In genomic region chr19:35089554-35089953, GRCh38 we compare ENCODE assay signal across 19 cellular contexts. TPM values are rescaled to one million over a fixed set of nuclear protein-coding genes. Genes with fewer than 3 reads are reported as not detected.
DNase-seq lines count a peak whose midpoint lies in the region; ATAC-seq and TF ChIP-seq lines count a peak whose summit lies in the region.
"Had no signal": no experiment of that assay in that cellular context is flagged by ENCODE, and none has a peak within 500 bp of the region (broad histone marks: within the 10 kb centered on the region; RNA-seq: fewer than 3 reads in every experiment).

No MANE protein-coding gene starts in this region.

- BruUV-seq in Calu3 (replicated peaks; lab: Mats Ljungman, UMichigan), result no TSS peak
- no TSS peak for BruUV-seq in OCI-LY7 (replicated peaks; lab: Mats Ljungman, UMichigan)

- no peaks in the 10 kb centered on the region for H3K9me3 Mint-ChIP-seq in Calu3 (ENCODE audit: low read depth, unreplicated experiment)
- H3K9me3 Mint-ChIP-seq: CD4-positive, CD25-positive, alpha-beta regulatory T cell; CD8-positive, alpha-beta memory T cell; IgD-negative memory B cell had no signal

- ATAC-seq in left lobe of liver (peak; percentile 49), HG03135 (IDR thresholded peaks at IDR 0.05; ENCODE audit: unreplicated experiment) (no peak), lower lobe of right lung (no peak)

- H4K20me1 ChIP-seq in OCI-LY7 (ENCODE audit: insufficient read depth, low read length), result no peaks in the 10 kb centered on the region

- H3K9me3 ChIP-seq in OCI-LY7 (ENCODE audit: low read length), result no peaks in the 10 kb centered on the region
- H3K9me3 ChIP-seq in lower lobe of right lung, result no peaks in the 10 kb centered on the region
- H3K9me3 ChIP-seq: BE2C, Caco-2 had no signal

- peak overlapping the region; percentile 89; the same call in 1 of the 2 replicates for H2AFZ ChIP-seq in OCI-LY7 (ENCODE audit: low read length)

- H3K27ac ChIP-seq in OCI-LY7 (ENCODE audit: low read depth, low read length, poor library complexity, severe bottlenecking) (peak overlapping the region; percentile 99), lower lobe of right lung (no peak overlapping the region)

- POLR2A ChIA-PET in OCI-LY7 (lab: Charles Lee), result interaction anchor here (0.6 to 1.6 kb wide), 4 partner anchors 9 to 241 kb away, joined by 3 to 13 read pairs (median 5); no protein-coding TSS in a partner anchor

- peaks cover 17% of the 10 kb centered on the region for H3K27me3 ChIP-seq in lower lobe of right lung (ENCODE audit: low read depth)
- H3K27me3 ChIP-seq: BE2C had no signal

- H3K27ac Mint-ChIP-seq in Calu3 (ENCODE audit: unreplicated experiment), result peak overlapping the region; percentile 48
- H3K27ac Mint-ChIP-seq: CD4-positive, CD25-positive, alpha-beta regulatory T cell; CD8-positive, alpha-beta memory T cell had no signal

- no peak for TF ChIP-seq CTCF in Calu3 (IDR thresholded peaks at IDR 0.05; ENCODE audit: unreplicated experiment)
- no peak for TF ChIP-seq CTCF in OCI-LY7 (conservative IDR thresholded peaks at IDR 0.05; ENCODE audit: low read length)
- TF ChIP-seq CTCF in lower lobe of right lung (IDR thresholded peaks at IDR 0.05), result no peak

- intact Hi-C loops in Calu3 (cut with micrococcal nuclease; ENCODE audit: unreplicated experiment) (no loop called here), OCI-LY7 (cut with micrococcal nuclease; ENCODE audit: unreplicated experiment) (no loop called here), lower lobe of right lung (cut with DNase I) (no loop called here)

- no peak overlapping the region for H3K4me3 ChIP-seq in OCI-LY7 (ENCODE audit: low read depth, low read length, poor library complexity, severe bottlenecking)
- no peak overlapping the region for H3K4me3 ChIP-seq in lower lobe of right lung
- H3K4me3 ChIP-seq: GM23248 had no signal

- H3K4me2 ChIP-seq in OCI-LY7 (ENCODE audit: low read length), result no peak overlapping the region

- CTCF ChIA-PET in Calu3 (lab: Charles Lee) (interaction anchor here (1.2 kb wide), 1 partner anchor 27 kb away, joined by 4 read pairs; no protein-coding TSS in a partner anchor), OCI-LY7 (lab: Charles Lee; ENCODE audit: unreplicated experiment) (interaction anchor here (0.6 to 2.7 kb wide), 4 partner anchors 20 to 34 kb away, joined by 3 to 19 read pairs (median 8); no protein-coding TSS in a partner anchor)

- no peaks in the 10 kb centered on the region for H3K79me2 ChIP-seq in OCI-LY7 (ENCODE audit: insufficient read depth, low read depth, low read length)

- no peaks in the 10 kb centered on the region for H3K27me3 Mint-ChIP-seq in Calu3 (ENCODE audit: unreplicated experiment)

- DNase-seq in Calu3, result no peak
- no peak for DNase-seq in OCI-LY7 (ENCODE audit: low spot score)
- DNase-seq in left lobe of liver (ENCODE audit: low spot score), result no peak
- DNase-seq in lower lobe of right lung, result no peak
- DNase-seq: BE2C; Caco-2; CD4-positive, CD25-positive, alpha-beta regulatory T cell; CD8-positive, alpha-beta memory T cell; DMS153; DMS79; GDM1; GM23248; H7; Karpas-422; KBM-7 had no signal

- no peaks in the 10 kb centered on the region for H3K36me3 ChIP-seq in OCI-LY7 (ENCODE audit: insufficient read depth, low read length)
- H3K36me3 ChIP-seq in lower lobe of right lung, result no peaks in the 10 kb centered on the region
- H3K36me3 ChIP-seq: BE2C had no signal

- peaks cover 38% of the 10 kb centered on the region for H3K4me1 Mint-ChIP-seq in Calu3 (ENCODE audit: low read depth, unreplicated experiment)

- peaks cover 67% of the 10 kb centered on the region for H3K4me1 ChIP-seq in OCI-LY7 (ENCODE audit: insufficient read depth, low read length, poor library complexity, severe bottlenecking)
- peaks cover 10% of the 10 kb centered on the region for H3K4me1 ChIP-seq in lower lobe of right lung

- peak overlapping the region; percentile 46 for H3K4me3 Mint-ChIP-seq in Calu3 (ENCODE audit: low read depth, unreplicated experiment)
- H3K4me3 Mint-ChIP-seq: CD4-positive, CD25-positive, alpha-beta regulatory T cell had no signal

- H3K9me2 ChIP-seq in OCI-LY7 (ENCODE audit: insufficient read depth, low read length), result no peaks in the 10 kb centered on the region

- H3K36me3 Mint-ChIP-seq in Calu3 (ENCODE audit: insufficient read depth, unreplicated experiment), result peaks cover 9% of the 10 kb centered on the region
- H3K36me3 Mint-ChIP-seq: CD4-positive, CD25-positive, alpha-beta regulatory T cell; CD8-positive, alpha-beta memory T cell had no signal

RNA-seq across cellular contexts. Expression of gene FXYD3, which starts 26.1 kb away (rescaled TPM):
- total RNA-seq in Calu3 (2022) (183 and 291 TPM in 2 replicates), OCI-LY7 (2022) (0.88 TPM in 1 of 2 replicates, not detected in the other), left lobe of liver (1.4 TPM), lower lobe of right lung (135 TPM)
- total RNA-seq in OCI-LY7 (2014; rRNA removed; shearing (Covaris generic)), result 0.35 TPM in 1 of 2 replicates, not detected in the other
- total RNA-seq: CD4-positive, CD25-positive, alpha-beta regulatory T cell; CD8-positive, alpha-beta memory T cell; Daoy; GM23248; H7 had no signal

RNA-seq across cellular contexts. Expression of gene LGI4, which starts 45.3 kb away (rescaled TPM):
- total RNA-seq in Calu3 (2022) (0.42 and 0.68 TPM in 2 replicates), OCI-LY7 (2022) (2.7 and 5.9 TPM in 2 replicates), left lobe of liver (1.9 TPM), lower lobe of right lung (6.3 TPM)
- 0.28 and 1.1 TPM in 2 replicates for total RNA-seq in OCI-LY7 (2014; rRNA removed; shearing (Covaris generic))
- total RNA-seq: A172, Daoy had no signal

RNA-seq across cellular contexts. Expression of gene HPN, which starts 48.0 kb away (rescaled TPM):
- total RNA-seq in Calu3 (2022) (1.4 and 2.2 TPM in 2 replicates), OCI-LY7 (2022) (0.17 TPM in 1 of 2 replicates, not detected in the other), left lobe of liver (564 TPM), lower lobe of right lung (28.1 TPM)
- 0.19 TPM in 1 of 2 replicates, not detected in the other for total RNA-seq in OCI-LY7 (2014; rRNA removed; shearing (Covaris generic))
- total RNA-seq: A172; CD4-positive, CD25-positive, alpha-beta regulatory T cell; CD8-positive, alpha-beta memory T cell; Daoy; GM23248 had no signal

RNA-seq across cellular contexts. Expression of gene FXYD1, which starts 49.1 kb away (rescaled TPM):
- total RNA-seq in Calu3 (2022), result 1.6 and 2.0 TPM in 2 replicates
- 0.57 and 1.8 TPM in 2 replicates for total RNA-seq in OCI-LY7 (2014; rRNA removed; shearing (Covaris generic))
- total RNA-seq in OCI-LY7 (2022), result 5.5 and 11.5 TPM in 2 replicates
- total RNA-seq in left lobe of liver, result 280 TPM
- 49.7 TPM for total RNA-seq in lower lobe of right lung
- total RNA-seq: A172; Caco-2; CD8-positive, alpha-beta memory T cell; Daoy had no signal

RNA-seq across cellular contexts. Expression of gene FXYD7, which starts 53.5 kb away (rescaled TPM):
- total RNA-seq in Calu3 (2022), result 0.90 and 1.3 TPM in 2 replicates
- total RNA-seq in OCI-LY7 (2014; rRNA removed; shearing (Covaris generic)), result 0.50 and 1.2 TPM in 2 replicates
- total RNA-seq in OCI-LY7 (2022), result 6.1 and 6.3 TPM in 2 replicates
- 0.60 TPM for total RNA-seq in left lobe of liver
- total RNA-seq in lower lobe of right lung, result not detected
- total RNA-seq: A172, Caco-2, GM23248 had no signal

Comparison
In these comparisons a context has a peak if more than half of its experiments do, and no peak if none do; other contexts are left out.
1. RNA of gene FXYD3, which starts 26.1 kb away (total RNA-seq): 183 to 291 TPM in Calu3 and 135 TPM in lower lobe of right lung (single experiment); 1.4 TPM in left lobe of liver (single experiment) and 0.35 to 0.88 TPM in OCI-LY7; every median in the first group is over 10 times any median in the second.
2. RNA of gene HPN, which starts 48.0 kb away (total RNA-seq): 564 TPM in left lobe of liver (single experiment); 28.1 TPM in lower lobe of right lung (single experiment), 1.4 to 2.2 TPM in Calu3 and 0.17 to 0.19 TPM in OCI-LY7; every median in the first group is over 10 times any median in the second.